Comparison of ENCODE assay signal across 8 cellular contexts in the genomic region with DNA sequence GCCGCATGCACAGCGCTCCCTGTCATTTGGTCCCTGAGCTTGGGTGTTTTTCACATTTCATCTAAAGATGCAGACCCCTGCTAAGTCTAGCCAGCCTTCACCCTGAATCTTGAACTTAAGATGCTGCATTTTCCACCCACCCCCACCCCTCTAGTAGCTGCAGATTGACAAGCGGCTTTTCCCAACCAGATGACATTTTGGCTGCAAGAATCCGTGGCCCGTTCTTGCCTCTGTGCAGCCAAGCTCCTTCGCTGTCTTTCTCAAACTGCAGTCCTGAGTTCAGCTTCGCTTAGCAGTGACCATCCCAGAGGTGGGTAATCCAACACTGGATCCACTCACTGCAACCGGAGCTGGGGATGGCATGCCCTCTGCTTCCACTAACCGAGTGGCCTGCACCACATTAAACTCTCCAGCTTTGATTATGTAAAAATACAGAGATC. TPM values are rescaled to one million over a fixed set of nuclear protein-coding genes. Genes with fewer than 3 reads are reported as not detected.
DNase-seq lines count a peak whose midpoint lies in the region; ATAC-seq and TF ChIP-seq lines count a peak whose summit lies in the region.

No MANE protein-coding gene starts in this region.

- no peak for ATAC-seq in CD8-positive, alpha-beta T cell

- H4K20me1 ChIP-seq in OCI-LY3 (ENCODE audit: insufficient read depth, low read length), result 0 out of 2 replicates have a peak, but pooled peaks cover 4% of the 10 kb centered on the region

- CTCF ChIA-PET in CD8-positive, alpha-beta T cell (lab: Charles Lee), result interaction anchor here (1.0 to 2.1 kb wide), 6 partner anchors 9 to 255 kb away, joined by 3 to 6 read pairs (median 3); no protein-coding TSS in a partner anchor

- peak overlapping the region; percentile 77; the same call in 1 of the 2 replicates for H2AFZ ChIP-seq in OCI-LY3 (ENCODE audit: low read depth, low read length)

- peak overlapping the region; percentile 90 for H3K4me2 ChIP-seq in OCI-LY3 (ENCODE audit: low read length)

- no peak overlapping the region for H3K27ac ChIP-seq in CD8-positive, alpha-beta T cell (ENCODE audit: low read depth, low read length)
- no peak overlapping the region for H3K27ac ChIP-seq in OCI-LY3 (ENCODE audit: low read length)

- H3K4me1 Mint-ChIP-seq in CD8-positive, alpha-beta T cell (ENCODE audit: low read depth), result peaks cover 16% of the 10 kb centered on the region
- H3K4me1 Mint-ChIP-seq in neural crest cell, result peaks cover 22% of the 10 kb centered on the region

- peaks cover 32% of the 10 kb centered on the region for H3K79me2 ChIP-seq in OCI-LY3 (ENCODE audit: low read length)

- no peak for DNase-seq in CD8-positive, alpha-beta T cell
- DNase-seq in epithelial cell of esophagus (ENCODE audit: low read depth) (no peak), neural crest cell (ENCODE audit: low read depth, low spot score) (no peak), glomerular visceral epithelial cell (ENCODE audit: extremely low spot score) (no peak), NCI-H748 (lab: John Stamatoyannopoulos, UW; ENCODE audit: unreplicated experiment) (no peak), pons (ENCODE audit: low spot score) (no peak)
- DNase-seq in stimulated activated naive CD4-positive, alpha-beta T cell (lab: John Stamatoyannopoulos, UW), result no peak

- TF ChIP-seq CTCF in CD8-positive, alpha-beta T cell (IDR thresholded peaks at IDR 0.05), result no peak
- no peak for TF ChIP-seq CTCF in OCI-LY3 (IDR thresholded peaks at IDR 0.05; ENCODE audit: low read depth, low read length)
- no peak for TF ChIP-seq CTCF in epithelial cell of esophagus (IDR thresholded peaks at IDR 0.05; ENCODE audit: insufficient read depth, low read depth, low read length, missing control alignments)
- no peak for TF ChIP-seq CTCF in neural crest cell (conservative IDR thresholded peaks at IDR 0.05)

- H3K4me3 ChIP-seq in CD8-positive, alpha-beta T cell (ENCODE audit: low read depth, low read length), result peak overlapping the region; percentile 45
- H3K4me3 ChIP-seq in OCI-LY3 (ENCODE audit: low read length) (peak overlapping the region; percentile 82), epithelial cell of esophagus (ENCODE audit: low read length) (peak overlapping the region; percentile 30)

- intact Hi-C loops in CD8-positive, alpha-beta T cell (cut with DNase I, micrococcal nuclease), result loop anchor here (1.0 to 5.0 kb wide), 11 partner anchors 74 to 1194 kb away; partner anchors contain the start of genes EID3 (in 2 of the 2), TDG (in 2 of the 2), WASHC4 (in 2 of the 2) and C12orf75 (in 1 of the 2)

- no peaks in the 10 kb centered on the region for H3K9me3 ChIP-seq in CD8-positive, alpha-beta T cell (ENCODE audit: low read length)
- H3K9me3 ChIP-seq in OCI-LY3 (ENCODE audit: insufficient read depth, low read length), result no peaks in the 10 kb centered on the region

- H3K9me3 Mint-ChIP-seq in CD8-positive, alpha-beta T cell, result no peaks in the 10 kb centered on the region
- H3K9me3 Mint-ChIP-seq in neural crest cell, result peaks cover 2% of the 10 kb centered on the region

- H3K36me3 ChIP-seq in CD8-positive, alpha-beta T cell (ENCODE audit: insufficient read depth, low read length), result peaks cover 1% of the 10 kb centered on the region
- H3K36me3 ChIP-seq in OCI-LY3 (replicated peaks; ENCODE audit: low read depth, low read length), result peaks cover 12% of the 10 kb centered on the region

- H3K4me3 Mint-ChIP-seq in CD8-positive, alpha-beta T cell, result peak overlapping the region; percentile 62
- peak overlapping the region; percentile 88 for H3K4me3 Mint-ChIP-seq in neural crest cell

- H3K4me1 ChIP-seq in CD8-positive, alpha-beta T cell (ENCODE audit: insufficient read depth, low read length), result peaks cover 25% of the 10 kb centered on the region
- H3K4me1 ChIP-seq in OCI-LY3 (ENCODE audit: low read length), result peaks cover 17% of the 10 kb centered on the region

- H3K9ac ChIP-seq in OCI-LY3 (ENCODE audit: low read length), result peak overlapping the region; percentile 73

- POLR2A ChIA-PET in CD8-positive, alpha-beta T cell (lab: Charles Lee), result interaction anchor here (0.6 to 2.1 kb wide), 9 partner anchors 8 to 444 kb away, joined by 3 to 14 read pairs (median 5); partner anchors contain the start of genes EID3, HCFC2, NT5DC3 and TDG

- no peaks in the 10 kb centered on the region for H3K27me3 ChIP-seq in CD8-positive, alpha-beta T cell (ENCODE audit: insufficient read depth, low read length)
- no peaks in the 10 kb centered on the region for H3K27me3 ChIP-seq in OCI-LY3 (ENCODE audit: low read depth, low read length)

- no peaks in the 10 kb centered on the region for H3K27me3 Mint-ChIP-seq in CD8-positive, alpha-beta T cell (ENCODE audit: low read depth)
- H3K27me3 Mint-ChIP-seq in neural crest cell (ENCODE audit: low read depth), result peaks cover 9% of the 10 kb centered on the region

- H3K36me3 Mint-ChIP-seq in CD8-positive, alpha-beta T cell, result peaks cover 4% of the 10 kb centered on the region
- no peaks in the 10 kb centered on the region for H3K36me3 Mint-ChIP-seq in neural crest cell (ENCODE audit: low read depth)

- H3K27ac Mint-ChIP-seq in CD8-positive, alpha-beta T cell, result peak overlapping the region; percentile 46
- H3K27ac Mint-ChIP-seq in neural crest cell (ENCODE audit: unreplicated experiment), result peak overlapping the region; percentile 23

RNA-seq across cellular contexts. Expression of gene NFYB, which starts 0.8 kb away (rescaled TPM):
- 10 to 100 TPM in 1 of 2 experiments, 1 to 10 TPM in 1; 9.1 to 11.2 TPM for total RNA-seq in CD8-positive, alpha-beta T cell
- 45.6 and 45.7 TPM in 2 replicates for total RNA-seq in neural crest cell

Comparison
In these comparisons a context has a peak if more than half of its experiments do, and no peak if none do; other contexts are left out.
1. H3K4me3 ChIP-seq: peak in every context shown above with its lines; median percentile 82 in OCI-LY3; 45 in CD8-positive, alpha-beta T cell; 30 in epithelial cell of esophagus.